26 cellular contexts compared by ENCODE assay signal in the genomic region with DNA sequence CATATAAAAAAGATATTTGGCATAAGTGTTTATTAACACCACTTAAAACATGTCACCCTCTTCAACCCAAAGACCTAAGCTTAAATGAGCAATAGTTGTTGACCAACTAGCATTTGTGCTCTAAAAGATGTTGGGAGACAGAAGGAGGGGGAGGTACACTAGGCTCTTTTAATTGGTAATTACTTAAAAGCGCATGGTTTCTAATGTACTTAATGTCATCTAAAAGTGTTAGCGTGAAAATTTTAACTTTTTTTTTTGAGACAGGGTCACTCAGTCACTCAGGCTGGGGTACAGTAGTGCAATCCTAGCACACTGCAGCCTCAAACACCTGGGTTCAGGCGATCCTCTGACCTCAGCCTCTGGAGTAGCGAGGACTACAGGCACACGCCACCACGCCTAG.
"Had no signal": no experiment of that assay in that cellular context is flagged by ENCODE, and none has a peak within 500 bp of the region (broad histone marks: within the 10 kb centered on the region; RNA-seq: fewer than 3 reads in every experiment).

No MANE protein-coding gene starts in this region.

- DNase-seq: left colon; left lung; lower lobe of right lung; mammary epithelial cell; mesenchymal stem cell; natural killer cell; nephron progenitor cell; occipital lobe; psoas muscle; right lobe of liver; stimulated activated CD4-positive, alpha-beta T cell treated with anti-CD3 and anti-CD28 coated beads, Interleukin-1b, Interleukin-23, amount 100 ng/mL, for 48 hours; stimulated activated CD4-positive, alpha-beta T cell treated with anti-CD3 and anti-CD28 coated beads, Interleukin-2, amount 100 ng/mL, for 48 hours; stimulated activated CD4-positive, alpha-beta T cell treated with anti-CD3 and anti-CD28 coated beads, Interleukin-4, amount 100 ng/mL, for 4 hours; stimulated activated CD8-positive, alpha-beta memory T cell treated with anti-CD3 and anti-CD28 coated beads, Interleukin-4, amount 100 ng/mL, for 48 hours; stimulated activated naive CD4-positive, alpha-beta T cell treated with Interleukin-2 at 50 U/mL for 16 hours; stimulated activated naive CD8-positive, alpha-beta T cell treated with anti-CD3 and anti-CD28 coated beads, Interleukin-15, amount 100 ng/mL, for 72 hours; substantia nigra; uterus had no signal

- H3K9ac ChIP-seq: neural progenitor cell, parathyroid adenoma had no signal

- H3K4me1 ChIP-seq: parathyroid adenoma, uterus had no signal

- H3K4me3 Mint-ChIP-seq: nephron progenitor cell; neural progenitor cell; stimulated activated memory B cell treated with anti-CD40 and anti-IgM and Interleukin-4, amounts not matched to agents 10 μg/mL and 1 μg/mL and 100 μg/mL, for 72 hours; stimulated activated naive CD8-positive, alpha-beta T cell treated with anti-CD3 and anti-CD28 coated beads, Interleukin-15, amount 100 ng/mL, for 72 hours; type B pancreatic cell had no signal

- ATAC-seq: left colon; left lung; lower lobe of right lung; psoas muscle; right lobe of liver; stimulated activated memory B cell treated with anti-CD40 and anti-IgM and Interleukin-4, amounts not matched to agents 10 μg/mL and 1 μg/mL and 100 μg/mL, for 72 hours; stimulated activated naive CD8-positive, alpha-beta T cell treated with anti-CD3 and anti-CD28 coated beads, Interleukin-15, amount 100 ng/mL, for 72 hours had no signal

- H3K4me3 ChIP-seq: hepatocyte, left lung, lower lobe of right lung, neural progenitor cell, psoas muscle, right lobe of liver, smooth muscle cell, tibial nerve, uterus had no signal

- H3K9me3 Mint-ChIP-seq: natural killer cell; nephron progenitor cell; neural progenitor cell; stimulated activated memory B cell treated with anti-CD40 and anti-IgM and Interleukin-4, amounts not matched to agents 10 μg/mL and 1 μg/mL and 100 μg/mL, for 72 hours; stimulated activated naive CD8-positive, alpha-beta T cell treated with anti-CD3 and anti-CD28 coated beads, Interleukin-15, amount 100 ng/mL, for 72 hours; type B pancreatic cell had no signal

- H3K27ac ChIP-seq: hepatocyte, left lung, lower lobe of right lung, neural progenitor cell, neutrophil, parathyroid adenoma, psoas muscle, right lobe of liver, tibial nerve, uterus had no signal

- H3K27me3 Mint-ChIP-seq: stimulated activated memory B cell treated with anti-CD40 and anti-IgM and Interleukin-4, amounts not matched to agents 10 μg/mL and 1 μg/mL and 100 μg/mL, for 72 hours; stimulated activated naive CD8-positive, alpha-beta T cell treated with anti-CD3 and anti-CD28 coated beads, Interleukin-15, amount 100 ng/mL, for 72 hours; type B pancreatic cell had no signal

- H3K27ac Mint-ChIP-seq: nephron progenitor cell; neural progenitor cell; stimulated activated naive CD8-positive, alpha-beta T cell treated with anti-CD3 and anti-CD28 coated beads, Interleukin-15, amount 100 ng/mL, for 72 hours; type B pancreatic cell had no signal

- H3K36me3 Mint-ChIP-seq: natural killer cell had no signal

- H3K27me3 ChIP-seq: hepatocyte, left lung, neural progenitor cell, neutrophil, right lobe of liver, tibial nerve, uterus had no signal

- H3K4me2 ChIP-seq: hepatocyte, neural progenitor cell, smooth muscle cell had no signal

- H3K36me3 ChIP-seq: neural progenitor cell, neutrophil, uterus had no signal

- H3K9me3 ChIP-seq: left lung, lower lobe of right lung, neutrophil, psoas muscle, right lobe of liver, tibial nerve, uterus had no signal
